Comparison of ENCODE assay signal across 8 cellular contexts in genomic region chr4:87679449-87680169, GRCh38. TPM values are rescaled to one million over a fixed set of nuclear protein-coding genes. Genes with fewer than 3 reads are reported as not detected.
DNase-seq lines count a peak whose midpoint lies in the region; ATAC-seq, FAIRE-seq and TF ChIP-seq lines count a peak whose summit lies in the region.

No MANE protein-coding gene starts in this region.

- no peak overlapping the region for H3K4ac ChIP-seq in H1 (replicated peaks; ENCODE audit: insufficient read length, low read depth, low read length)

- no peak for TF ChIP-seq POLR2A in H1 (IDR thresholded peaks at IDR 0.05; ENCODE audit: control extremely low read depth in 1 of 2, low read depth in 2 of 2, low read length in 2 of 2)

- H2AK5ac ChIP-seq in H1 (ENCODE audit: low read depth, low read length), result no peak overlapping the region

- H2BK5ac ChIP-seq in H1 (ENCODE audit: low read depth, low read length), result no peak overlapping the region

- no peaks in the 10 kb centered on the region for H3K79me2 ChIP-seq in H1 (ENCODE audit: control insufficient read depth in 1 of 2, insufficient read depth in 2 of 2, low read length in 2 of 2)

- peak; percentile 17 for DNase-seq in activated T-cell treated with anti-CD3 and anti-CD28 coated beads for 1 hour (ENCODE audit: low read depth)
- no peak for DNase-seq in activated T-cell treated with anti-CD3 and anti-CD28 coated beads, Interleukin-2, amount 50 U/mL, for 4 hours
- peak; percentile 54 for DNase-seq in NCI-H1092 treated with DMSO at 0.1 percent for 48 hours (lab: John Stamatoyannopoulos, UW)
- DNase-seq in WTC11 (ENCODE audit: low spot score), result peak; percentile 72
- peak; percentile 47 to 68 for DNase-seq in H1 (ENCODE audit: low read depth in 1 of 2, low spot score in 2 of 2)
- DNase-seq in memory B cell (ENCODE audit: low spot score in 2 of 2), result peak; percentile 6 to 18
- DNase-seq in stromal cell of bone marrow (ENCODE audit: low read depth), result peak; percentile 25

- CTCF ChIA-PET in WTC11 (lab: Charles Lee) (interaction anchor here (0.7 to 5.2 kb wide), 11 partner anchors 13 to 294 kb away, joined by 3 to 102 read pairs (median 4); no protein-coding TSS in a partner anchor), H1 (lab: Charles Lee; ENCODE audit: partially characterized antibody) (interaction anchor here (0.7 to 6.3 kb wide), 22 partner anchors 12 to 518 kb away, joined by 3 to 109 read pairs (median 4); no protein-coding TSS in a partner anchor)

- H2BK12ac ChIP-seq in H1 (ENCODE audit: low read depth, low read length), result no peak overlapping the region

- no peak overlapping the region for H3K23ac ChIP-seq in H1 (ENCODE audit: insufficient read length)

- POLR2A ChIA-PET in WTC11 (lab: Charles Lee), result no interaction called here
- POLR2A ChIA-PET in H1 (lab: Charles Lee; ENCODE audit: partially characterized antibody), result interaction anchor here (0.9 to 1.6 kb wide), 8 partner anchors 13 to 241 kb away, joined by 3 to 11 read pairs (median 3); partner anchors contain the start of gene MEPE

- H3K36me3 ChIP-seq in H1 (ENCODE audit: control insufficient read depth in 2 of 4, insufficient read depth in 4 of 4, low read length in 3 of 4), result peaks cover 0 to 7% (median 0%) of the 10 kb centered on the region in 4 experiments; a peak in 1 of 8 replicates

- H2BK20ac ChIP-seq in H1 (ENCODE audit: low read length), result no peak overlapping the region

- H4K91ac ChIP-seq in H1 (replicated peaks; ENCODE audit: insufficient read length, low read length), result no peak overlapping the region

- no peaks in the 10 kb centered on the region for H3K27me3 ChIP-seq in H1 (replicated peaks in 1 of 4; ENCODE audit: control insufficient read depth in 3 of 4, extremely low read depth in 1 of 4, insufficient read depth in 3 of 4, low read length in 3 of 4)

- peaks cover 3% of the 10 kb centered on the region for H3K27me3 Mint-ChIP-seq in activated T-cell treated with anti-CD3 and anti-CD28 coated beads, Interleukin-2, amount 50 U/mL, for 4 hours (ENCODE audit: low read depth)
- no peaks in the 10 kb centered on the region; the same call in 1 of the 2 replicates for H3K27me3 Mint-ChIP-seq in WTC11 (ENCODE audit: low read depth)
- H3K27me3 Mint-ChIP-seq in memory B cell, result no peaks in the 10 kb centered on the region

- WGBS in H1 (ENCODE audit: extremely low coverage in 1 of 2, insufficient coverage in 1 of 2, insufficient read length in 1 of 2, insufficient replicate concordance in 2 of 2, low coverage in 1 of 2, low lambda C conversion rate in 2 of 2, missing lambda C conversion rate in 1 of 2), 2 experiments, result 6% methylated on average over 11 of the region's 11 CpGs; no CpG with 5 or more reads in 1 of the 2 experiments

- H3K27ac Mint-ChIP-seq in WTC11 (peak overlapping the region; percentile 89), memory B cell (no peak overlapping the region)

- H3K27ac ChIP-seq in H1 (ENCODE audit: low read depth, low read length), result peak overlapping the region; percentile 66; the same call in 1 of the 2 replicates

- H2BK120ac ChIP-seq in H1 (replicated peaks; ENCODE audit: low read depth, low read length), result no peak overlapping the region

- no peak for ATAC-seq in activated T-cell treated with anti-CD3 and anti-CD28 coated beads, Interleukin-2, amount 50 U/mL, for 4 hours
- ATAC-seq in WTC11 (peak; percentile 81), memory B cell (ENCODE audit: low read depth) (no peak), HG02870 (IDR thresholded peaks at IDR 0.05; ENCODE audit: unreplicated experiment) (no peak)

- TF ChIP-seq CTCF in WTC11 (IDR thresholded peaks at IDR 0.05) (peak; percentile 85), H1 (IDR thresholded peaks at IDR 0.05; ENCODE audit: control extremely low read depth in 1 of 3, insufficient read depth in 1 of 3, low read depth in 1 of 3, low read length in 3 of 3) (peak; percentile 38 to 85 (median 58))

- no peak overlapping the region for H3K14ac ChIP-seq in H1 (ENCODE audit: insufficient read length)

- no peak overlapping the region for H3K56ac ChIP-seq in H1 (replicated peaks; ENCODE audit: insufficient read length, low read depth, low read length)

- no peak overlapping the region for H3K9ac ChIP-seq in H1 (replicated peaks in 1 of 4; ENCODE audit: extremely low read depth in 1 of 4, low read depth in 3 of 4, low read length in 3 of 4)

- H3K4me1 Mint-ChIP-seq in activated T-cell treated with anti-CD3 and anti-CD28 coated beads, Interleukin-2, amount 50 U/mL, for 4 hours (ENCODE audit: low read depth), result no peaks in the 10 kb centered on the region
- H3K4me1 Mint-ChIP-seq in WTC11 (peaks cover 37% of the 10 kb centered on the region), memory B cell (peaks cover 2% of the 10 kb centered on the region)

- peak; percentile 99 for FAIRE-seq in H1 (lab: Jason Lieb, UNC)

- H2BK15ac ChIP-seq in H1 (ENCODE audit: low read length), result no peak overlapping the region

- H4K8ac ChIP-seq in H1 (ENCODE audit: extremely low read depth, insufficient read depth, low read length), result no peak overlapping the region

- H2AFZ ChIP-seq in H1 (ENCODE audit: low read length), result no peak overlapping the region

- peaks cover 0 to 11% (median 9%) of the 10 kb centered on the region in 4 experiments; a peak in 4 of 7 replicates for H3K4me1 ChIP-seq in H1 (replicated peaks in 1 of 4; ENCODE audit: control insufficient read depth in 3 of 4, insufficient read depth in 4 of 4, low read length in 3 of 4)

- peak overlapping the region in 1 of 4 experiments; percentile 44; a peak in 1 of 8 replicates for H3K4me3 ChIP-seq in H1 (ENCODE audit: extremely low read depth in 1 of 4, insufficient read depth in 2 of 4, low read depth in 3 of 4, low read length in 4 of 4)

- H3K4me2 ChIP-seq in H1 (ENCODE audit: insufficient read depth in 1 of 2, low read depth in 2 of 2, low read length in 2 of 2), result peak overlapping the region; percentile 45 to 46; a peak in 3 of 4 replicates

- peak; percentile 93 to 96 for TF ChIP-seq RAD21 in H1 (IDR thresholded peaks at IDR 0.05 in 1 of 2, conservative IDR thresholded peaks at IDR 0.05 in 1 of 2; ENCODE audit: low read depth in 2 of 2, low read length in 2 of 2)

- peak overlapping the region; percentile 77 for H4K5ac ChIP-seq in H1 (ENCODE audit: insufficient read length, low read depth, low read length)

- H3K18ac ChIP-seq in H1 (ENCODE audit: extremely low read depth, low read length), result no peak overlapping the region

- peaks cover 6% of the 10 kb centered on the region for H3K9me3 Mint-ChIP-seq in activated T-cell treated with anti-CD3 and anti-CD28 coated beads, Interleukin-2, amount 50 U/mL, for 4 hours
- peaks cover 25% of the 10 kb centered on the region for H3K9me3 Mint-ChIP-seq in WTC11
- H3K9me3 Mint-ChIP-seq in memory B cell, result peaks cover 4% of the 10 kb centered on the region

- no peaks in the 10 kb centered on the region for H3K36me3 Mint-ChIP-seq in activated T-cell treated with anti-CD3 and anti-CD28 coated beads, Interleukin-2, amount 50 U/mL, for 4 hours (ENCODE audit: insufficient read depth)
- H3K36me3 Mint-ChIP-seq in WTC11 (peaks cover 17% of the 10 kb centered on the region), memory B cell (peaks cover 1% of the 10 kb centered on the region)

- peaks cover 10 to 29% of the 10 kb centered on the region in 2 experiments for H3K9me3 ChIP-seq in H1 (ENCODE audit: insufficient read depth in 2 of 2, low read depth in 1 of 2, low read length in 1 of 2)

- no peaks in the 10 kb centered on the region for H4K20me1 ChIP-seq in H1 (replicated peaks in 1 of 2; ENCODE audit: control insufficient read depth in 1 of 2, insufficient read depth in 2 of 2, low read length in 2 of 2)

- peak in 1 of 2 experiments; percentile 97; a peak in 2 of 3 replicates for TF ChIP-seq EP300 in H1 (IDR thresholded peaks at IDR 0.05; ENCODE audit: borderline replicate concordance in 1 of 2, low read depth in 2 of 2, low read length in 2 of 2)

- no peaks in the 10 kb centered on the region for H3K23me2 ChIP-seq in H1 (ENCODE audit: low read depth, low read length)

- no peak overlapping the region for H3K4me3 Mint-ChIP-seq in activated T-cell treated with anti-CD3 and anti-CD28 coated beads, Interleukin-2, amount 50 U/mL, for 4 hours
- H3K4me3 Mint-ChIP-seq in WTC11, result peak overlapping the region; percentile 45
- H3K4me3 Mint-ChIP-seq in memory B cell, result no peak overlapping the region

- H3K79me1 ChIP-seq in H1 (ENCODE audit: low read depth, low read length), result no peaks in the 10 kb centered on the region

TF ChIP-seq in WTC11, 78 proteins besides CTCF, POLR2A, EP300 and RAD21 (continues in another document):
- peak; percentile 69; the same call in 1 of the 2 replicates for TF ChIP-seq ZNF317 (CRISPR knock-in tag; IDR thresholded peaks at IDR 0.05; ENCODE audit: borderline replicate concordance, low read depth)

TF ChIP-seq in H1, 55 proteins besides CTCF, POLR2A, EP300 and RAD21 (continues in another document):
- TF ChIP-seq JUN (IDR thresholded peaks at IDR 0.05; ENCODE audit: low read depth, low read length) (peak; percentile 71), NANOG (IDR thresholded peaks at IDR 0.05; ENCODE audit: insufficient read depth, low read depth, low read length, poor library complexity, severe bottlenecking) (peak; percentile 99), CEBPB (IDR thresholded peaks at IDR 0.05; ENCODE audit: low read depth, low read length) (peak; percentile 89), ZNF274 (IDR thresholded peaks at IDR 0.05; ENCODE audit: borderline replicate concordance, extremely low read depth, low read length) (no peak), SP2 (IDR thresholded peaks at IDR 0.05; ENCODE audit: low read length) (no peak), POLR2AphosphoS5 (IDR thresholded peaks at IDR 0.05; ENCODE audit: low read depth, low read length) (no peak), MAX (IDR thresholded peaks at IDR 0.05) (peak; percentile 36; the same call in 1 of the 2 replicates), SRF (IDR thresholded peaks at IDR 0.05; ENCODE audit: low read depth, low read length) (no peak), FOSL1 (IDR thresholded peaks at IDR 0.05; ENCODE audit: insufficient read depth, low read depth, low read length) (no peak)

RNA-seq across cellular contexts. Expression of gene DMP1, which starts 29.5 kb away (rescaled TPM):
- total RNA-seq in activated T-cell treated with anti-CD3 and anti-CD28 coated beads, Interleukin-2, amount 50 U/mL, for 4 hours, result not detected
- total RNA-seq in WTC11 (2021), result 0.11 TPM in 1 of 3 replicates, not detected in the others
- 0.17 TPM in 1 of 2 replicates, not detected in the other for total RNA-seq in H1 (2021; fragmentation: NEBNext Ultra II Directional; extraction: Animal tissue kit (Norgen Biotek cat#: 25700))
- 0.05 TPM in 1 of 2 replicates, not detected in the other for polyA plus RNA-seq in H1 (2011; rRNA removed)
- 0.05 TPM for polyA plus RNA-seq in H1 (2011; cell fraction: cytosol; rRNA removed)
- not detected for polyA plus RNA-seq in H1 (2011; cell fraction: nucleus; rRNA removed)
- polyA plus RNA-seq in H1 (2012, experiment 1 of 2), result 0.05 to 0.20 TPM (median 0.14 TPM) in 4 replicates
- not detected for polyA plus RNA-seq in H1 (2012, experiment 2 of 2)
- polyA plus RNA-seq in H1 (2013, experiment 1 of 2), result 0.20 TPM
- 0.33 TPM for polyA plus RNA-seq in H1 (2013, experiment 2 of 2)
- not detected in 2 replicates for polyA minus RNA-seq in H1 (2011; rRNA and poly(A)+ RNA removed)
- polyA minus RNA-seq in H1 (2011; cell fraction: cytosol; rRNA and poly(A)+ RNA removed), result not detected
- polyA minus RNA-seq in H1 (2011; cell fraction: nucleus; rRNA and poly(A)+ RNA removed), result not detected
